8 cellular contexts compared by ENCODE assay signal in the genomic region with DNA sequence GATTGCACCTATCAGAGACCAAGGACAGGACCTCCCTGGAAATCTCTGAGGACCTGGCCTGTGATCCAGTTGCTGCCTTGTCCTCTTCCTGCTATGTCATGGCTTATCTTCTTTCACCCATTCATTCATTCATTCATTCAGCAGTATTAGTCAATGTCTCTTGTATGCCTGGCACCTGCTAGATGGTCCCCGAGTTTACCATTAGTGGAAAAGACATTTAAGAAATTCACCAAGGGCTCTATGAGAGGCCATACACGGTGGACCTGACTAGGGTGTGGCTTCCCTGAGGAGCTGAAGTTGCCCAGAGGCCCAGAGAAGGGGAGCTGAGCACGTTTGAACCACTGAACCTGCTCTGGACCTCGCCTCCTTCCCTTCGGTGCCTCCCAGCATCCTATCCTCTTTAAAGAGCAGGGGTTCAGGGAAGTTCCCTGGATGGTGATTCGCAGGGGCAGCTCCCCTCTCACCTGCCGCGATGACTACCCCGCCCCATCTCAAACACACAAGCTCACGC. TPM values are rescaled to one million over a fixed set of nuclear protein-coding genes. Genes with fewer than 3 reads are reported as not detected.
DNase-seq lines count a peak whose midpoint lies in the region; ATAC-seq, FAIRE-seq and TF ChIP-seq lines count a peak whose summit lies in the region.

No MANE protein-coding gene starts in this region.

- H3K9ac ChIP-seq in Loucy (ENCODE audit: low read depth, low read length, poor library complexity, severe bottlenecking) (peak overlapping the region; percentile 98), duodenal mucosa (ENCODE audit: low read depth in 1 of 2, low read length in 2 of 2) (peak overlapping the region; percentile 84 to 88)

- no peaks in the 10 kb centered on the region for H3K27me3 Mint-ChIP-seq in nephron (ENCODE audit: low read depth)

- POLR2A ChIA-PET in BJ (lab: Charles Lee) = interaction anchor here (0.6 to 1.0 kb wide), 3 partner anchors 20 to 611 kb away, joined by 3 to 11 read pairs (median 5); no protein-coding TSS in a partner anchor

- H2AFZ ChIP-seq in Loucy (ENCODE audit: low read length) = peak overlapping the region; percentile 75

- no peak for FAIRE-seq in H54 (lab: Jason Lieb, UNC)

- H3K9me3 ChIP-seq in Loucy (ENCODE audit: insufficient read depth, low read depth, low read length) (no peaks in the 10 kb centered on the region), duodenal mucosa (ENCODE audit: control insufficient read depth in 1 of 2, low read length in 2 of 2) (no peaks in the 10 kb centered on the region)

- ATAC-seq in HG02759 (IDR thresholded peaks at IDR 0.05; ENCODE audit: unreplicated experiment) = no peak
- no peak for ATAC-seq in HG02970 (IDR thresholded peaks at IDR 0.05; ENCODE audit: low FRiP score, unreplicated experiment)

- peaks cover 35% of the 10 kb centered on the region for H4K20me1 ChIP-seq in Loucy (ENCODE audit: insufficient read depth, low read length, poor library complexity, severe bottlenecking)

- H3K4me2 ChIP-seq in Loucy (ENCODE audit: low read depth, low read length, poor library complexity, severe bottlenecking) = peak overlapping the region; percentile 93

- H3K4me1 ChIP-seq in Loucy (ENCODE audit: insufficient read depth, low read length, poor library complexity, severe bottlenecking) (peaks cover 32% of the 10 kb centered on the region), duodenal mucosa (ENCODE audit: control insufficient read depth in 1 of 2, insufficient read depth in 2 of 2, low read length in 2 of 2) (peaks cover 16 to 26% of the 10 kb centered on the region in 2 donors)

- H3K4me3 Mint-ChIP-seq in nephron = peak overlapping the region; percentile 95 to 98 (median 96)

- H3K9me3 Mint-ChIP-seq in nephron = no peaks in the 10 kb centered on the region

- H3K27ac ChIP-seq in duodenal mucosa (ENCODE audit: low read depth, low read length) = peak overlapping the region; percentile 99

- DNase-seq in BJ (ENCODE audit: low read depth) = no peak
- DNase-seq in NCI-H1417 (lab: John Stamatoyannopoulos, UW) = no peak
- DNase-seq in H54 (ENCODE audit: insufficient read length, low spot score) = no peak

- no peaks in the 10 kb centered on the region for H3K9me2 ChIP-seq in Loucy (replicated peaks; ENCODE audit: low read depth, low read length)

- H3F3A ChIP-seq in Loucy (ENCODE audit: low read depth) = peaks cover 5% of the 10 kb centered on the region; the same call in 1 of the 2 replicates

- H3K79me2 ChIP-seq in Loucy (ENCODE audit: insufficient read depth, low read length) = peaks cover 32% of the 10 kb centered on the region

- H3K27ac Mint-ChIP-seq in nephron = peak overlapping the region; percentile 92 to 98 (median 98)

- H3K36me3 ChIP-seq in BJ (ENCODE audit: control insufficient read depth, insufficient read depth, low read length) = peaks cover 21% of the 10 kb centered on the region
- H3K36me3 ChIP-seq in Loucy (ENCODE audit: insufficient read depth, low read length) = peaks cover 24% of the 10 kb centered on the region; the same call in 1 of the 2 replicates
- peaks cover 0 to 20% of the 10 kb centered on the region in 2 donors for H3K36me3 ChIP-seq in duodenal mucosa (ENCODE audit: control insufficient read depth in 1 of 2, insufficient read depth in 2 of 2, low read length in 2 of 2)

- no peak for TF ChIP-seq POLR2A in H54 (IDR thresholded peaks at IDR 0.05; ENCODE audit: low read depth, low read length)

- TF ChIP-seq CTCF in BJ (IDR thresholded peaks at IDR 0.05; ENCODE audit: insufficient read depth, low read depth, low read length) = no peak
- no peak for TF ChIP-seq CTCF in Loucy (conservative IDR thresholded peaks at IDR 0.05; ENCODE audit: low read length)
- TF ChIP-seq CTCF in nephron (IDR thresholded peaks at IDR 0.05; ENCODE audit: unreplicated experiment in 3 of 3) = no peak

- H3K36me3 Mint-ChIP-seq in nephron (ENCODE audit: low read depth) = peaks cover 19% of the 10 kb centered on the region

- CTCF ChIA-PET in BJ (lab: Yijun Ruan, JAX) = interaction anchor here (0.5 to 1.9 kb wide), 14 partner anchors 9 to 302 kb away, joined by 3 to 11 read pairs (median 6); a partner anchor contains a TSS

- H3K27me3 ChIP-seq in BJ (ENCODE audit: control insufficient read depth, insufficient read depth, low read length) (no peaks in the 10 kb centered on the region), Loucy (ENCODE audit: insufficient read depth, low read length, poor library complexity, severe bottlenecking) (peaks cover 9% of the 10 kb centered on the region), duodenal mucosa (ENCODE audit: control insufficient read depth in 1 of 2, insufficient read depth in 2 of 2, low read length in 2 of 2) (no peaks in the 10 kb centered on the region)

- H3K4me3 ChIP-seq in BJ (ENCODE audit: low read depth, low read length) (peak overlapping the region; percentile 78), Loucy (ENCODE audit: low read length, poor library complexity, severe bottlenecking) (peak overlapping the region; percentile 97), duodenal mucosa (ENCODE audit: low read depth in 1 of 2, low read length in 2 of 2) (peak overlapping the region; percentile 83 to 88)

- peaks cover 26% of the 10 kb centered on the region for H3K4me1 Mint-ChIP-seq in nephron

RNA-seq across cellular contexts. Expression of a gene that starts 0.7 kb away (rescaled TPM):
- polyA plus RNA-seq in BJ (2011; rRNA removed) = 202 and 246 TPM in 2 replicates
- polyA minus RNA-seq in BJ (2011; rRNA and poly(A)+ RNA removed) = 65.6 and 70.0 TPM in 2 replicates

RNA-seq across cellular contexts. Expression of a gene that starts 35.8 kb away (rescaled TPM):
- polyA plus RNA-seq in BJ (2011; rRNA removed) = 9.6 and 14.7 TPM in 2 replicates
- 7.6 and 13.5 TPM in 2 replicates for polyA minus RNA-seq in BJ (2011; rRNA and poly(A)+ RNA removed)

RNA-seq across cellular contexts. Expression of a gene that starts 54.7 kb away (rescaled TPM):
- polyA plus RNA-seq in BJ (2011; rRNA removed) = 0.47 and 0.71 TPM in 2 replicates
- 0.15 and 0.43 TPM in 2 replicates for polyA minus RNA-seq in BJ (2011; rRNA and poly(A)+ RNA removed)
